17 cellular contexts compared by ENCODE assay signal in the genomic region with DNA sequence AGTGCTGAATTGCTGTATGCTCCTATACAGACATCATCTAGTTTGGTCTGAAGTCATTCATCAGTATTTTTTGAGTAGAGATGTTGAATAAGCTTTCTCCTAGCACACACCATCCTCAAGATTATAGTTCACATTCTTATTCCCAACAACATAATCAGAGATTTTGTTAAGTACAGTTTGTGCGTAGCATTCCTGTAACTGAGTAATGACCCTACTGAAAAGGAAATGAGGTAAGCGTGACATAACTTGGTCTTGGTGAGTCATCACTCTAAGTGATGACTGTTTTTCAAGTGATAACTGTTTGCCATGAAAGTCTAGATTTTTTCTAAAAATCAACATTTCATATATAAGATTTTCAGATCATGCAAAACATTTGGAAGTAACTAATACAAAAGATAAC. TPM values are rescaled to one million over a fixed set of nuclear protein-coding genes. Genes with fewer than 3 reads are reported as not detected.
A peak's percentile ranks its signal among the peaks of the same experiment; 100 is the strongest.
DNase-seq lines count a peak whose midpoint lies in the region; ATAC-seq, FAIRE-seq and TF ChIP-seq lines count a peak whose summit lies in the region.
"Had no signal": no experiment of that assay in that cellular context is flagged by ENCODE, and none has a peak within 500 bp of the region (broad histone marks: within the 10 kb centered on the region; RNA-seq: fewer than 3 reads in every experiment).

No MANE protein-coding gene starts in this region.

- no peaks in the 10 kb centered on the region for H3K36me3 ChIP-seq in astrocyte (ENCODE audit: insufficient read depth, low read length)
- H3K36me3 ChIP-seq in hepatocyte (replicated peaks; ENCODE audit: insufficient read depth, low read depth), result no peaks in the 10 kb centered on the region
- no peaks in the 10 kb centered on the region for H3K36me3 ChIP-seq in stomach
- H3K36me3 ChIP-seq: thoracic aorta had no signal

- intact Hi-C loops in stomach (cut with DNase I; ENCODE audit: low total_unique reads), result no loop called here

- no peak overlapping the region for H3K4me2 ChIP-seq in A549
- peak overlapping the region; percentile 8 for H3K4me2 ChIP-seq in astrocyte (ENCODE audit: low read length)
- H3K4me2 ChIP-seq in hepatocyte, result no peak overlapping the region

- H3K27me3 ChIP-seq in astrocyte (ENCODE audit: insufficient read depth, low read length) (no peaks in the 10 kb centered on the region), hepatocyte (no peaks in the 10 kb centered on the region), stomach (no peaks in the 10 kb centered on the region)

- DNase-seq in A549 (ENCODE audit: low read depth in 1 of 2, low spot score in 1 of 2), result no peak
- DNase-seq in H4 (ENCODE audit: low spot score), result peak; percentile 48
- peak; percentile 85 for DNase-seq in astrocyte (ENCODE audit: low read depth)
- peak; percentile 18 for DNase-seq in hepatocyte (ENCODE audit: low spot score)
- no peak for DNase-seq in middle frontal gyrus (ENCODE audit: extremely low spot score, low spot score)
- DNase-seq in stomach, result no peak
- no peak for DNase-seq in activated naive CD8-positive, alpha-beta T cell treated with anti-CD3 and anti-CD28 coated beads, Interleukin-2, amount 50 U/mL, for 24 hours
- DNase-seq: activated CD4-positive, alpha-beta T cell treated with anti-CD3 and anti-CD28 coated beads, Interleukin-2, amount 10 ng/mL, durations not matched to agents 7 days and 5 days; activated gamma-delta T cell; C1 segment of cervical spinal cord; NCI-H187 treated with DMSO at 0.1 percent for 48 hours; NK-92 treated with Interleukin-12 subunit alpha and Interleukin-12 subunit beta, amount 100 ng/mL, for 24 hours; psoas muscle had no signal

- H3K9me2 ChIP-seq in hepatocyte (replicated peaks; ENCODE audit: insufficient read depth), result no peaks in the 10 kb centered on the region

- H2AFZ ChIP-seq in astrocyte (ENCODE audit: low read depth, low read length) (no peak overlapping the region), hepatocyte (no peak overlapping the region)

- H3K4me3 ChIP-seq in A549 (no peak overlapping the region), astrocyte (ENCODE audit: insufficient read depth, low read depth, low read length) (no peak overlapping the region), hepatocyte (no peak overlapping the region), stomach (no peak overlapping the region)
- H3K4me3 ChIP-seq: coronary artery, psoas muscle, thoracic aorta had no signal

- 41% methylated on average over 2 of the region's 2 CpGs for WGBS in A549 (ENCODE audit: missing lambda C conversion rate)
- WGBS in hepatocyte (ENCODE audit: low lambda C conversion rate, missing lambda C conversion rate), result 74% methylated on average over 2 of the region's 2 CpGs
- WGBS in stomach, 5 donors, result 76 to 94% (median 90%) methylated on average over 2 of the region's 2 CpGs

- peak overlapping the region; percentile 41 for H3K27ac Mint-ChIP-seq in astrocyte (ENCODE audit: unreplicated experiment)
- no peak overlapping the region for H3K27ac Mint-ChIP-seq in activated naive CD8-positive, alpha-beta T cell treated with anti-CD3 and anti-CD28 coated beads, Interleukin-2, amount 50 U/mL, for 24 hours
- H3K27ac Mint-ChIP-seq: activated CD4-positive, alpha-beta T cell treated with anti-CD3 and anti-CD28 coated beads, Interleukin-2, amount 10 ng/mL, durations not matched to agents 7 days and 5 days had no signal

- TF ChIP-seq CTCF in A549 (IDR thresholded peaks at IDR 0.05), result no peak
- TF ChIP-seq CTCF in astrocyte (IDR thresholded peaks at IDR 0.05; ENCODE audit: insufficient read depth, low read depth, low read length), result no peak
- TF ChIP-seq CTCF in hepatocyte (IDR thresholded peaks at IDR 0.05; ENCODE audit: poor library complexity), result no peak
- no peak for TF ChIP-seq CTCF in stomach (IDR thresholded peaks at IDR 0.05)

- no peak overlapping the region for H3K4me3 Mint-ChIP-seq in astrocyte (ENCODE audit: unreplicated experiment)
- no peak overlapping the region for H3K4me3 Mint-ChIP-seq in activated naive CD8-positive, alpha-beta T cell treated with anti-CD3 and anti-CD28 coated beads, Interleukin-2, amount 50 U/mL, for 24 hours
- H3K4me3 Mint-ChIP-seq: activated CD4-positive, alpha-beta T cell treated with anti-CD3 and anti-CD28 coated beads, Interleukin-2, amount 10 ng/mL, durations not matched to agents 7 days and 5 days had no signal

- POLR2A ChIA-PET in A549 (lab: Yijun Ruan, JAX), result no interaction called here

- H3K9ac ChIP-seq in astrocyte (ENCODE audit: low read length), result peak overlapping the region; percentile 25

- no peak for TF ChIP-seq POLR2A in A549 (IDR thresholded peaks at IDR 0.05; ENCODE audit: low read length)
- TF ChIP-seq POLR2A in stomach (IDR thresholded peaks at IDR 0.05), result no peak

- no peaks in the 10 kb centered on the region for H3K36me3 Mint-ChIP-seq in astrocyte (ENCODE audit: low read depth, unreplicated experiment)
- no peaks in the 10 kb centered on the region for H3K36me3 Mint-ChIP-seq in activated naive CD8-positive, alpha-beta T cell treated with anti-CD3 and anti-CD28 coated beads, Interleukin-2, amount 50 U/mL, for 24 hours (ENCODE audit: low read depth)

- H3K9me3 ChIP-seq in A549, result no peaks in the 10 kb centered on the region
- H3K9me3 ChIP-seq in astrocyte (ENCODE audit: insufficient read depth, low read depth, low read length), result no peaks in the 10 kb centered on the region
- H3K9me3 ChIP-seq in hepatocyte (ENCODE audit: low read depth), result no peaks in the 10 kb centered on the region
- no peaks in the 10 kb centered on the region for H3K9me3 ChIP-seq in stomach
- H3K9me3 ChIP-seq: psoas muscle, thoracic aorta had no signal

- peaks cover 7% of the 10 kb centered on the region for H3K4me1 Mint-ChIP-seq in astrocyte (ENCODE audit: low read depth, unreplicated experiment)
- peaks cover 3% of the 10 kb centered on the region for H3K4me1 Mint-ChIP-seq in activated naive CD8-positive, alpha-beta T cell treated with anti-CD3 and anti-CD28 coated beads, Interleukin-2, amount 50 U/mL, for 24 hours
- H3K4me1 Mint-ChIP-seq: activated CD4-positive, alpha-beta T cell treated with anti-CD3 and anti-CD28 coated beads, Interleukin-2, amount 10 ng/mL, durations not matched to agents 7 days and 5 days had no signal

- no peaks in the 10 kb centered on the region for H3K9me3 Mint-ChIP-seq in astrocyte (ENCODE audit: unreplicated experiment)
- no peaks in the 10 kb centered on the region for H3K9me3 Mint-ChIP-seq in activated naive CD8-positive, alpha-beta T cell treated with anti-CD3 and anti-CD28 coated beads, Interleukin-2, amount 50 U/mL, for 24 hours
- H3K9me3 Mint-ChIP-seq: activated CD4-positive, alpha-beta T cell treated with anti-CD3 and anti-CD28 coated beads, Interleukin-2, amount 10 ng/mL, durations not matched to agents 7 days and 5 days had no signal

- CTCF ChIA-PET in A549 (lab: Yijun Ruan, JAX), result no interaction called here

- TF ChIP-seq RAD21 in A549 (conservative IDR thresholded peaks at IDR 0.05 in 1 of 2, IDR thresholded peaks at IDR 0.05 in 1 of 2), result no peak

- H3K4me1 ChIP-seq in A549, result no peaks in the 10 kb centered on the region
- H3K4me1 ChIP-seq in astrocyte (ENCODE audit: insufficient read depth, low read length), result peaks cover 7% of the 10 kb centered on the region
- H3K4me1 ChIP-seq in hepatocyte (ENCODE audit: insufficient read depth), result no peaks in the 10 kb centered on the region
- H3K4me1 ChIP-seq in stomach, result peaks cover 0 to 11% (median 3%) of the 10 kb centered on the region in 4 donors
- H3K4me1 ChIP-seq: psoas muscle had no signal

- H3K79me2 ChIP-seq in astrocyte (ENCODE audit: insufficient read depth, low read length) (no peaks in the 10 kb centered on the region), hepatocyte (no peaks in the 10 kb centered on the region)

- ATAC-seq in A549 (no peak), GM21528 (IDR thresholded peaks at IDR 0.05; ENCODE audit: low FRiP score, unreplicated experiment) (no peak)
- no peak for ATAC-seq in activated naive CD8-positive, alpha-beta T cell treated with anti-CD3 and anti-CD28 coated beads, Interleukin-2, amount 50 U/mL, for 24 hours
- ATAC-seq: psoas muscle had no signal

- no peak for FAIRE-seq in A549 (lab: Jason Lieb, UNC)
- peak; percentile 90 for FAIRE-seq in astrocyte (lab: Jason Lieb, UNC)
- FAIRE-seq: H1 had no signal

- H4K20me1 ChIP-seq in astrocyte (ENCODE audit: insufficient read depth, low read length) (no peaks in the 10 kb centered on the region), hepatocyte (ENCODE audit: insufficient read depth, poor library complexity, severe bottlenecking) (no peaks in the 10 kb centered on the region)

- H3K27ac ChIP-seq in A549, result no peak overlapping the region
- peak overlapping the region; percentile 58 for H3K27ac ChIP-seq in astrocyte (ENCODE audit: low read depth, low read length)
- H3K27ac ChIP-seq in hepatocyte, result peak overlapping the region; percentile 57
- H3K27ac ChIP-seq in stomach, result no peak overlapping the region
- H3K27ac ChIP-seq: coronary artery, psoas muscle, thoracic aorta had no signal

- TF ChIP-seq EP300 in A549 (IDR thresholded peaks at IDR 0.05), result no peak
- TF ChIP-seq EP300 in stomach (IDR thresholded peaks at IDR 0.05), result no peak

- no peaks in the 10 kb centered on the region for H3K27me3 Mint-ChIP-seq in astrocyte (ENCODE audit: low read depth, unreplicated experiment)
- peaks cover 12% of the 10 kb centered on the region for H3K27me3 Mint-ChIP-seq in activated naive CD8-positive, alpha-beta T cell treated with anti-CD3 and anti-CD28 coated beads, Interleukin-2, amount 50 U/mL, for 24 hours

TF ChIP-seq in A549, 52 proteins besides CTCF, POLR2A, EP300 and RAD21:
- no peak for TF ChIP-seq FOSL2 (IDR thresholded peaks at IDR 0.05)
- peak; percentile 67 for TF ChIP-seq FOSL2 (CRISPR knock-in tag; IDR thresholded peaks at IDR 0.05)
- no peak for TF ChIP-seq NFE2L2 (conservative IDR thresholded peaks at IDR 0.05; ENCODE audit: low read length)
- no peak for TF ChIP-seq POLR2AphosphoS2 (conservative IDR thresholded peaks at IDR 0.05; ENCODE audit: low read length)
- TF ChIP-seq MAFK (IDR thresholded peaks at IDR 0.05; ENCODE audit: partially characterized antibody), result no peak
- TF ChIP-seq TP53 (CRISPR knock-in tag; IDR thresholded peaks at IDR 0.05), result no peak
- TF ChIP-seq JUNB (IDR thresholded peaks at IDR 0.05), result no peak

RNA-seq across cellular contexts. Expression of a gene that starts 18.5 kb away (rescaled TPM):
- polyA plus RNA-seq in A549 (2011; rRNA removed), result not detected in 2 replicates
- not detected in 2 replicates for polyA plus RNA-seq in A549 (2012; cell fraction: cytosol; rRNA removed)
- polyA plus RNA-seq in A549 (2012; cell fraction: nucleus; rRNA removed), result not detected in 2 replicates
- not detected in 3 replicates for polyA plus RNA-seq in A549 (2017; fragmentation: RNase III; extraction: RNeasy Plus Mini Kit Qiagen cat#74134 plus additional on column Dnase treatment)
- not detected in 2 replicates for polyA minus RNA-seq in A549 (2011; rRNA and poly(A)+ RNA removed)
- total RNA-seq in H4 (2014; rRNA removed; shearing (Covaris generic)), result not detected in 2 replicates
- not detected in 2 replicates for total RNA-seq in astrocyte
- 0.80 and 0.90 TPM in 2 replicates for total RNA-seq in hepatocyte
- polyA plus RNA-seq in hepatocyte, result 1.2 and 2.2 TPM in 2 replicates
- total RNA-seq in stomach, result under 1 TPM in 2 of 5 donors, not detected in 3; under 0.01 to 0.18 TPM
- polyA plus RNA-seq in stomach, result under 1 TPM in 1 of 3 donors, not detected in 2; 0.03 TPM
- total RNA-seq: activated CD4-positive, alpha-beta T cell treated with anti-CD3 and anti-CD28 coated beads, Interleukin-2, amount 10 ng/mL, durations not matched to agents 7 days and 5 days; H1; psoas muscle; thoracic aorta had no signal
- polyA plus RNA-seq: H1, psoas muscle had no signal

Comparison
In these comparisons a context has a peak if more than half of its experiments do, and no peak if none do; other contexts are left out.
1. DNase-seq: peak in H4 (single experiment), astrocyte (single experiment) and hepatocyte (single experiment); none in A549 (0 of 2), middle frontal gyrus (single experiment), stomach (single experiment) and activated naive CD8-positive, alpha-beta T cell treated with anti-CD3 and anti-CD28 coated beads, Interleukin-2, amount 50 U/mL, for 24 hours (single experiment).
2. H3K27ac ChIP-seq: peak in astrocyte (single experiment) and hepatocyte (single experiment); none in A549 (0 of 2) and stomach (0 of 5).